1 cellular context compared by ENCODE assay signal in the genomic region with DNA sequence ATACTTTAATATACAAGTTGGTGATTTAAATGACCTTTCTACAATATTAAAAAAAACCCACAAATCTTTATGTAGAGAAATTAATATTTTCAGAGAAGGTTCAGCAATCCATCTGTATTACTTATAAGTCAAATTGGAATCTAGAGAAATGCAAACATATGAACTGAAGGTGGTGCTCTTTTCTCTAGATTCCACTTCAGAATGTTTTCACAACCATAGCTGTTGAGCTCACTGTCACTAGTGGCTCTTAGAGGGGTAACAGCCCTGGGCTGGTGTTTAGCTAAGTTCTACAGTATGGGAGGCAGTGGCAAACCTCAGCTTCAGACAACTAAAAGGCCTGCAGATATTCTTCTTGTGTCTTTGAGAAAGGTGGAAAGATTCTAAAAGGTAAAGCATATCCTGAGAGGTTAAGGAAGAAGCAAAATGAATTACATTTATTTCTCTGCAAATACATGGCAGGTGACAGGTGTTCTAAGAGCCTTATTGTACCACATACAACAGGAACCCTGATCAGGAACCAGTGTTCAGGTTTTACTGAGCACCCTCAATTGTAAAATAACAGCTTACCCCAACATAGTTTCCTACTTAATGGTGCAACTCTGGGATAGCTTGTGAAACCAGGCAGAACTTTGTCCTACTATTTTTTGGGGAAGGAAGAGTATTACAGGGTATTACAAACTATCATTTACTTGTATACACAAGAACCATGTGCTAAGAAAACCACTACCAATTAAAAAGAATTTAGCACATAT.
TF ChIP-seq lines count a peak whose summit lies in the region.

No MANE protein-coding gene starts in this region.

TF ChIP-seq in HCT116, 20 proteins besides CTCF, POLR2A, EP300 and RAD21 (continued from another document):
- TF ChIP-seq, protein P1, sequence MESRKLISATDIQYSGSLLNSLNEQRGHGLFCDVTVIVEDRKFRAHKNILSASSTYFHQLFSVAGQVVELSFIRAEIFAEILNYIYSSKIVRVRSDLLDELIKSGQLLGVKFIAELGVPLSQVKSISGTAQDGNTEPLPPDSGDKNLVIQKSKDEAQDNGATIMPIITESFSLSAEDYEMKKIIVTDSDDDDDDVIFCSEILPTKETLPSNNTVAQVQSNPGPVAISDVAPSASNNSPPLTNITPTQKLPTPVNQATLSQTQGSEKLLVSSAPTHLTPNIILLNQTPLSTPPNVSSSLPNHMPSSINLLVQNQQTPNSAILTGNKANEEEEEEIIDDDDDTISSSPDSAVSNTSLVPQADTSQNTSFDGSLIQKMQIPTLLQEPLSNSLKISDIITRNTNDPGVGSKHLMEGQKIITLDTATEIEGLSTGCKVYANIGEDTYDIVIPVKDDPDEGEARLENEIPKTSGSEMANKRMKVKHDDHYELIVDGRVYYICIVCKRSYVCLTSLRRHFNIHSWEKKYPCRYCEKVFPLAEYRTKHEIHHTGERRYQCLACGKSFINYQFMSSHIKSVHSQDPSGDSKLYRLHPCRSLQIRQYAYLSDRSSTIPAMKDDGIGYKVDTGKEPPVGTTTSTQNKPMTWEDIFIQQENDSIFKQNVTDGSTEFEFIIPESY (IDR thresholded peaks at IDR 0.05; ENCODE audit: extremely low read depth, insufficient replicate concordance, low read length): no peak
- no peak for TF ChIP-seq YY1 (IDR thresholded peaks at IDR 0.05; ENCODE audit: extremely low read depth, insufficient replicate concordance, low read depth, low read length)
